Comparison of ENCODE assay signal across 8 cellular contexts in genomic region chr11:36288442-36289225, GRCh38. TPM values are rescaled to one million over a fixed set of nuclear protein-coding genes. Genes with fewer than 3 reads are reported as not detected.
DNase-seq lines count a peak whose midpoint lies in the region; ATAC-seq and TF ChIP-seq lines count a peak whose summit lies in the region.

No MANE protein-coding gene starts in this region.

- H3K9me3 Mint-ChIP-seq in IgD-negative memory B cell: no peaks in the 10 kb centered on the region

- H3K27ac Mint-ChIP-seq in IgD-negative memory B cell: peak overlapping the region; percentile 27 to 97 (median 92)

- peak overlapping the region; percentile 51 to 91 (median 75); a peak in 21 of 22 replicates for H3K27ac ChIP-seq in BLaER1 treated with 17β-estradiol and CSF1 and Interleukin-3, amounts not matched to agents 10 nM and 100 nM
- H3K27ac ChIP-seq in urinary bladder (ENCODE audit: low read depth): no peak overlapping the region

- H3K36me3 ChIP-seq in BLaER1 treated with 17β-estradiol and CSF1 and Interleukin-3, amounts not matched to agents 10 nM and 100 nM: peaks cover 0 to 4% (median 0%) of the 10 kb centered on the region in 11 experiments; a peak in 3 of 22 replicates
- no peaks in the 10 kb centered on the region for H3K36me3 ChIP-seq in urinary bladder (ENCODE audit: insufficient read depth)

- H3K4me1 ChIP-seq in BLaER1 treated with 17β-estradiol and CSF1 and Interleukin-3, amounts not matched to agents 10 nM and 100 nM: peaks cover 14 to 25% (median 18%) of the 10 kb centered on the region in 10 experiments
- no peaks in the 10 kb centered on the region for H3K4me1 ChIP-seq in urinary bladder (ENCODE audit: insufficient read depth)

- intact Hi-C loops in lower leg skin (cut with DNase I; ENCODE audit: low total_unique reads): no loop called here

- no peak for DNase-seq in astrocyte of the cerebellum (ENCODE audit: low read depth)
- DNase-seq in lower leg skin (ENCODE audit: low spot score in 2 of 2): no peak
- no peak for DNase-seq in EL
- no peak for DNase-seq in kidney glomerular epithelial cell (lab: John Stamatoyannopoulos, UW)

- peak overlapping the region; percentile 80 to 95 (median 90) for H3K4me2 ChIP-seq in BLaER1 treated with 17β-estradiol and CSF1 and Interleukin-3, amounts not matched to agents 10 nM and 100 nM

- H3K4me3 Mint-ChIP-seq in IgD-negative memory B cell: peak overlapping the region; percentile 87 to 98 (median 96)

- peaks cover 1% of the 10 kb centered on the region for H3K36me3 Mint-ChIP-seq in IgD-negative memory B cell

- TF ChIP-seq CTCF in astrocyte of the cerebellum (IDR thresholded peaks at IDR 0.05; ENCODE audit: low read depth, low read length, missing control alignments) (no peak), lower leg skin (IDR thresholded peaks at IDR 0.05) (no peak)

- no peaks in the 10 kb centered on the region for H3K27me3 Mint-ChIP-seq in IgD-negative memory B cell

- peaks cover 0 to 4% (median 0%) of the 10 kb centered on the region in 11 experiments; a peak in 5 of 22 replicates for H3K9me3 ChIP-seq in BLaER1 treated with 17β-estradiol and CSF1 and Interleukin-3, amounts not matched to agents 10 nM and 100 nM (replicated peaks in 1 of 11)

- peak overlapping the region; percentile 69 to 90 (median 77) for H3K4me3 ChIP-seq in BLaER1 treated with 17β-estradiol and CSF1 and Interleukin-3, amounts not matched to agents 10 nM and 100 nM
- peak overlapping the region; percentile 67 for H3K4me3 ChIP-seq in astrocyte of the cerebellum (ENCODE audit: low read depth, low read length)
- H3K4me3 ChIP-seq in lower leg skin (ENCODE audit: low read depth, poor library complexity, severe bottlenecking): peak overlapping the region; percentile 50
- peak overlapping the region; percentile 73 for H3K4me3 ChIP-seq in urinary bladder (ENCODE audit: low read depth, low read length)

- 36% methylated on average over 31 of the region's 31 CpGs for WGBS in lower leg skin, 2 donors
- WGBS in urinary bladder: 35% methylated on average over 31 of the region's 31 CpGs

- ATAC-seq in GM19328 (IDR thresholded peaks at IDR 0.05; ENCODE audit: unreplicated experiment): no peak

- no peaks in the 10 kb centered on the region for H3K27me3 ChIP-seq in BLaER1 treated with 17β-estradiol and CSF1 and Interleukin-3, amounts not matched to agents 10 nM and 100 nM

- in situ Hi-C loops in astrocyte of the cerebellum (cut with HindIII; ENCODE audit: low sequenced_read_pairs): no loop called here

- TF ChIP-seq POLR2A in lower leg skin (IDR thresholded peaks at IDR 0.05): no peak

- H3K9ac ChIP-seq in BLaER1 treated with 17β-estradiol and CSF1 and Interleukin-3, amounts not matched to agents 10 nM and 100 nM: peak overlapping the region; percentile 70 to 88 (median 82)

- H4K20me1 ChIP-seq in BLaER1 treated with 17β-estradiol and CSF1 and Interleukin-3, amounts not matched to agents 10 nM and 100 nM: peaks cover 0 to 28% (median 9%) of the 10 kb centered on the region in 11 experiments; a peak in 4 of 22 replicates

- peaks cover 19 to 37% (median 35%) of the 10 kb centered on the region in 3 donors for H3K4me1 Mint-ChIP-seq in IgD-negative memory B cell

RNA-seq across cellular contexts. Expression of gene COMMD9, which starts 0.6 kb away (rescaled TPM):
- polyA plus RNA-seq in IgD-negative memory B cell: 114 TPM
- 10 to 100 TPM; 33.3 to 57.6 (median 42.9) TPM for total RNA-seq in lower leg skin
- total RNA-seq in urinary bladder: 40.5 TPM
- polyA plus RNA-seq in urinary bladder: 33.6 TPM

RNA-seq across cellular contexts. Expression of gene PRR5L, which starts 7.5 kb away (rescaled TPM):
- polyA plus RNA-seq in IgD-negative memory B cell (1.2 TPM), urinary bladder (3.6 TPM)
- total RNA-seq in lower leg skin (1 to 10 TPM; 1.1 to 3.4 (median 1.7) TPM), urinary bladder (18.8 TPM)
